ENCODE assay signal across 9 cellular contexts in genomic region chr4:78613522-78614311, GRCh38.
DNase-seq lines count a peak whose midpoint lies in the region; ATAC-seq, FAIRE-seq and TF ChIP-seq lines count a peak whose summit lies in the region.
"Had no signal": no experiment of that assay in that cellular context is flagged by ENCODE, and none has a peak within 500 bp of the region (broad histone marks: within the 10 kb centered on the region; RNA-seq: fewer than 3 reads in every experiment).

No MANE protein-coding gene starts in this region.

- H3K36me3 Mint-ChIP-seq in activated naive CD8-positive, alpha-beta T cell treated with anti-CD3 and anti-CD28 coated beads, Interleukin-2, amount 10 ng/mL, durations not matched to agents 7 days and 5 days = peaks cover under 1% of the 10 kb centered on the region
- H3K36me3 Mint-ChIP-seq: immature natural killer cell had no signal

- no peaks in the 10 kb centered on the region for H3K4me1 ChIP-seq in ascending aorta
- H3K4me1 ChIP-seq in transverse colon = peaks cover 0 to 19% (median 1%) of the 10 kb centered on the region in 4 donors

- POLR2A ChIA-PET in activated naive CD8-positive, alpha-beta T cell treated with anti-CD3 and anti-CD28 coated beads, Interleukin-2, amount 10 ng/mL, durations not matched to agents 7 days and 5 days (lab: Charles Lee) = interaction anchor here (1.1 to 2.0 kb wide), 4 partner anchors 9 to 326 kb away, joined by 4 to 9 read pairs (median 4); partner anchors contain the start of gene PAQR3

- in situ Hi-C loops in transverse colon (cut with MboI; ENCODE audit: low pct_ligation_motif_present in 1 of 4, low pct_unique_long_range_greater_than_20kb in 1 of 4, low sequenced_read_pairs in 3 of 4) = loop anchor here in 3 of 4 donors (5.0 to 25.0 kb wide), 3 partner anchors 249 to 254 kb away; no protein-coding TSS in a partner anchor

- no peaks in the 10 kb centered on the region for H3K9me3 ChIP-seq in ascending aorta
- H3K9me3 ChIP-seq in transverse colon = no peaks in the 10 kb centered on the region

- peak overlapping the region; percentile 51 for H3K27ac Mint-ChIP-seq in activated naive CD8-positive, alpha-beta T cell treated with anti-CD3 and anti-CD28 coated beads, Interleukin-2, amount 10 ng/mL, durations not matched to agents 7 days and 5 days
- H3K27ac Mint-ChIP-seq: immature natural killer cell had no signal

- peaks cover 36% of the 10 kb centered on the region for H3K4me1 Mint-ChIP-seq in activated naive CD8-positive, alpha-beta T cell treated with anti-CD3 and anti-CD28 coated beads, Interleukin-2, amount 10 ng/mL, durations not matched to agents 7 days and 5 days

- 36 to 52% methylated on average over 4 to 7 of the region's 7 CpGs for whole genome bisulfite sequencing in transverse colon (ENCODE audit: low coverage in 1 of 2), 2 donors

- peak; percentile 87 for FAIRE-seq in GM12892 (lab: Jason Lieb, UNC)

- no peaks in the 10 kb centered on the region for H3K27me3 ChIP-seq in ascending aorta
- H3K27me3 ChIP-seq in transverse colon = no peaks in the 10 kb centered on the region

- DNase-seq in GM12892 (ENCODE audit: insufficient read length) (no peak), ascending aorta (ENCODE audit: low spot score in 2 of 2) (no peak), LoVo (ENCODE audit: low spot score) (no peak), transverse colon (no peak), AML-193 (lab: John Stamatoyannopoulos, UW) (no peak)
- no peak for DNase-seq in activated naive CD8-positive, alpha-beta T cell treated with anti-CD3 and anti-CD28 coated beads, Interleukin-2, amount 10 ng/mL, durations not matched to agents 7 days and 5 days
- DNase-seq: immature natural killer cell had no signal

- H3K9me3 Mint-ChIP-seq in activated naive CD8-positive, alpha-beta T cell treated with anti-CD3 and anti-CD28 coated beads, Interleukin-2, amount 10 ng/mL, durations not matched to agents 7 days and 5 days = no peaks in the 10 kb centered on the region
- H3K9me3 Mint-ChIP-seq: immature natural killer cell had no signal

- no peaks in the 10 kb centered on the region for H3K27me3 Mint-ChIP-seq in activated naive CD8-positive, alpha-beta T cell treated with anti-CD3 and anti-CD28 coated beads, Interleukin-2, amount 10 ng/mL, durations not matched to agents 7 days and 5 days

- TF ChIP-seq CTCF in ascending aorta (IDR thresholded peaks at IDR 0.05) (no peak), transverse colon (IDR thresholded peaks at IDR 0.05) (no peak)

- TF ChIP-seq EP300 in transverse colon (IDR thresholded peaks at IDR 0.05; ENCODE audit: low read depth) = no peak

- H3K36me3 ChIP-seq in ascending aorta (no peaks in the 10 kb centered on the region), transverse colon (no peaks in the 10 kb centered on the region)

- ATAC-seq in GM19452 (IDR thresholded peaks at IDR 0.05; ENCODE audit: unreplicated experiment) (peak; percentile 72), HG03139 (IDR thresholded peaks at IDR 0.05; ENCODE audit: unreplicated experiment) (peak; percentile 56)
- ATAC-seq in activated naive CD8-positive, alpha-beta T cell treated with anti-CD3 and anti-CD28 coated beads, Interleukin-2, amount 10 ng/mL, durations not matched to agents 7 days and 5 days (ENCODE audit: low read depth) = peak; percentile 61

- intact Hi-C loops in ascending aorta (cut with DNase I) = no loop called here
- intact Hi-C loops in transverse colon (cut with DNase I; ENCODE audit: low total_unique reads) = loop anchor here (10.0 kb wide), 1 partner anchor 251 kb away; no protein-coding TSS in a partner anchor

- H3K4me3 Mint-ChIP-seq in activated naive CD8-positive, alpha-beta T cell treated with anti-CD3 and anti-CD28 coated beads, Interleukin-2, amount 10 ng/mL, durations not matched to agents 7 days and 5 days = peak overlapping the region; percentile 22
- H3K4me3 Mint-ChIP-seq: immature natural killer cell had no signal

- no peak for TF ChIP-seq POLR2A in GM12892 (IDR thresholded peaks at IDR 0.05; ENCODE audit: low read depth, low read length)
- TF ChIP-seq POLR2A in transverse colon (IDR thresholded peaks at IDR 0.05) = no peak

- no peak overlapping the region for H3K27ac ChIP-seq in ascending aorta
- H3K27ac ChIP-seq in transverse colon = no peak overlapping the region

- H3K4me3 ChIP-seq in ascending aorta = no peak overlapping the region
- H3K4me3 ChIP-seq in transverse colon = no peak overlapping the region
